8 cellular contexts compared by ENCODE assay signal in the genomic region with DNA sequence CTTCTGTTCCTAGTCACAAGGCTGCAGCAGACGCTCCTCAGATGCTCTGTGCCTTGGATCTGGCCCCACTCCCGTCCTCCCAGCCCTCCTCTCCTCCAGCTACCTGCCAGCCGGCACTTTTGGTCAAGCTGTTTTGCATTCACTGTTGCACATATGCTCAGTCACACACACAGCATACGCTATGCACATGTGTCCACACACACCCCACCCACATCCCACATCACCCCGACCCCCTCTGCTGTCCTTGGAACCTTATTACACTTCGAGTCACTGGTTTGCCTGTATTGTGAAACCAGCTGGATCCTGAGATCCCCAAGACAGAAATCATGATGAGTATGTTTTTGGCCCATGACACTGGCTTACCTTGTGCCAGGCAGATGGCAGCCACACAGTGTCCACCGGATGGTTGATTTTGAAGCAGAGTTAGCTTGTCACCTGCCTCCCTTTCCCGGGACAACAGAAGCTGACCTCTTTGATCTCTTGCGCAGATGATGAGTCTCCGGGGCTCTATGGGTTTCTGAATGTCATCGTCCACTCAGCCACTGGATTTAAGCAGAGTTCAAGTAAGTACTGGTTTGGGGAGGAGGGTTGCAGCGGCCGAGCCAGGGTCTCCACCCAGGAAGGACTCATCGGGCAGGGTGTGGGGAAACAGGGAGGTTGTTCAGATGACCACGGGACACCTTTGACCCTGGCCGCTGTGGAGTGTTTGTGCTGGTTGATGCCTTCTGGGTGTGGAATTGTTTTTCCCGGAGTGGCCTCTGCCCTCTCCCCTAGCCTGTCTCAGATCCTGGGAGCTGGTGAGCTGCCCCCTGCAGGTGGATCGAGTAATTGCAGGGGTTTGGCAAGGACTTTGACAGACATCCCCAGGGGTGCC.
A peak's percentile ranks its signal among the peaks of the same experiment; 100 is the strongest.
DNase-seq lines count a peak whose midpoint lies in the region; TF ChIP-seq lines count a peak whose summit lies in the region.

No MANE protein-coding gene starts in this region.

- no peak overlapping the region for H3K4me3 ChIP-seq in ascending aorta

- H3K36me3 ChIP-seq in ascending aorta = peaks cover 75 to 98% of the 10 kb centered on the region in 2 donors

- H3K4me1 ChIP-seq in ascending aorta = peaks cover 0 to 6% of the 10 kb centered on the region in 2 donors

- intact Hi-C loops in ascending aorta (cut with DNase I) = loop anchor here (10.0 kb wide), 2 partner anchors 225 to 235 kb away; no protein-coding TSS in a partner anchor

- DNase-seq in CD1c-positive myeloid dendritic cell (ENCODE audit: extremely low spot score) = peak; percentile 63
- DNase-seq in HEK293T (ENCODE audit: extremely low spot score) = peak; percentile 89
- DNase-seq in T-helper 1 cell = peak in 4 of 5 donors; percentile 22 to 52 (median 40)
- peak in 1 of 2 donors; percentile 75 for DNase-seq in ascending aorta (ENCODE audit: low spot score in 2 of 2)
- peak; percentile 51 to 56 (median 52) for DNase-seq in immature natural killer cell
- peak; percentile 34 to 54 for DNase-seq in stimulated activated CD4-positive, alpha-beta T cell treated with anti-CD3 and anti-CD28 coated beads, Interleukin-1b, Interleukin-23, amount 100 ng/mL, for 4 hours (ENCODE audit: low read depth in 2 of 2)
- no peak for DNase-seq in inferior parietal cortex (ENCODE audit: extremely low spot score)
- no peak for DNase-seq in NK-92 treated with Interleukin-12 subunit alpha and Interleukin-12 subunit beta, amount 100 ng/mL, for 24 hours (lab: John Stamatoyannopoulos, UW)

- CTCF ChIA-PET in HEK293T (lab: Yijun Ruan, JAX) = interaction anchor here (0.5 to 1.7 kb wide), 11 partner anchors 8 to 716 kb away, joined by 3 to 9 read pairs (median 3); a partner anchor contains a TSS

- POLR2A ChIA-PET in HEK293T (lab: Yijun Ruan, JAX) = no interaction called here

- H3K4me1 Mint-ChIP-seq in immature natural killer cell = no peaks in the 10 kb centered on the region

- peak overlapping the region in 5 of 6 donors; percentile 34 to 66 (median 35) for H3K27ac Mint-ChIP-seq in immature natural killer cell

- H3K27me3 Mint-ChIP-seq in immature natural killer cell (ENCODE audit: low read depth in 3 of 3) = peaks cover 11 to 24% (median 11%) of the 10 kb centered on the region in 3 donors

- peaks cover 11 to 45% (median 21%) of the 10 kb centered on the region in 3 donors for H3K36me3 Mint-ChIP-seq in immature natural killer cell

- peak; percentile 71 to 83 (median 76) for TF ChIP-seq CTCF in ascending aorta (IDR thresholded peaks at IDR 0.05)

- H3K27me3 ChIP-seq in ascending aorta = no peaks in the 10 kb centered on the region

- H3K27ac ChIP-seq in ascending aorta = peak overlapping the region; percentile 47 to 68

- H3K9me3 Mint-ChIP-seq in immature natural killer cell = no peaks in the 10 kb centered on the region

- peak overlapping the region in 1 of 5 donors; percentile 33 for H3K4me3 Mint-ChIP-seq in immature natural killer cell

- H3K9me3 ChIP-seq in ascending aorta = no peaks in the 10 kb centered on the region

TF ChIP-seq in HEK293T, 16 proteins besides CTCF, POLR2A, EP300 and RAD21:
- TF ChIP-seq ZNF384 (IDR thresholded peaks at IDR 0.05) = no peak
- TF ChIP-seq, protein P1, sequence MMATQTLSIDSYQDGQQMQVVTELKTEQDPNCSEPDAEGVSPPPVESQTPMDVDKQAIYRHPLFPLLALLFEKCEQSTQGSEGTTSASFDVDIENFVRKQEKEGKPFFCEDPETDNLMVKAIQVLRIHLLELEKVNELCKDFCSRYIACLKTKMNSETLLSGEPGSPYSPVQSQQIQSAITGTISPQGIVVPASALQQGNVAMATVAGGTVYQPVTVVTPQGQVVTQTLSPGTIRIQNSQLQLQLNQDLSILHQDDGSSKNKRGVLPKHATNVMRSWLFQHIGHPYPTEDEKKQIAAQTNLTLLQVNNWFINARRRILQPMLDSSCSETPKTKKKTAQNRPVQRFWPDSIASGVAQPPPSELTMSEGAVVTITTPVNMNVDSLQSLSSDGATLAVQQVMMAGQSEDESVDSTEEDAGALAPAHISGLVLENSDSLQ (IDR thresholded peaks at IDR 0.05) = peak; percentile 74; the same call in 1 of the 2 replicates

Comparison
In these comparisons a context has a peak if more than half of its experiments do, and no peak if none do; other contexts are left out.
1. DNase-seq: peak in CD1c-positive myeloid dendritic cell (single experiment), HEK293T (single experiment), T-helper 1 cell (4 of 5), immature natural killer cell (3 of 3) and stimulated activated CD4-positive, alpha-beta T cell treated with anti-CD3 and anti-CD28 coated beads, Interleukin-1b, Interleukin-23, amount 100 ng/mL, for 4 hours (2 of 2); none in inferior parietal cortex (single experiment) and NK-92 treated with Interleukin-12 subunit alpha and Interleukin-12 subunit beta, amount 100 ng/mL, for 24 hours (single experiment).